In genomic region chr5:43195670-43196265, GRCh38 we compare ENCODE assay signal across 2 cellular contexts.
TF ChIP-seq lines count a peak whose summit lies in the region.

No MANE protein-coding gene starts in this region.

TF ChIP-seq in HEK293, 187 proteins besides CTCF, POLR2A, EP300 and RAD21:
- TF ChIP-seq PRDM1 (tag by site-specific recombination; IDR thresholded peaks at IDR 0.05) (peak; percentile 97), GLIS1 (tag by site-specific recombination; IDR thresholded peaks at IDR 0.05) (no peak)

TF ChIP-seq in GM12878, 131 proteins besides CTCF, POLR2A, EP300 and RAD21:
- no peak for TF ChIP-seq SREBF1 (IDR thresholded peaks at IDR 0.05; ENCODE audit: low read length)
- no peak for TF ChIP-seq NBN (IDR thresholded peaks at IDR 0.05)
- TF ChIP-seq, protein P1, sequence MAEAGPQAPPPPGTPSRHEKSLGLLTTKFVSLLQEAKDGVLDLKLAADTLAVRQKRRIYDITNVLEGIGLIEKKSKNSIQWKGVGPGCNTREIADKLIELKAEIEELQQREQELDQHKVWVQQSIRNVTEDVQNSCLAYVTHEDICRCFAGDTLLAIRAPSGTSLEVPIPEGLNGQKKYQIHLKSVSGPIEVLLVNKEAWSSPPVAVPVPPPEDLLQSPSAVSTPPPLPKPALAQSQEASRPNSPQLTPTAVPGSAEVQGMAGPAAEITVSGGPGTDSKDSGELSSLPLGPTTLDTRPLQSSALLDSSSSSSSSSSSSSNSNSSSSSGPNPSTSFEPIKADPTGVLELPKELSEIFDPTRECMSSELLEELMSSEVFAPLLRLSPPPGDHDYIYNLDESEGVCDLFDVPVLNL (IDR thresholded peaks at IDR 0.05; ENCODE audit: low read depth, low read length), result no peak
- TF ChIP-seq POLR2AphosphoS2 (IDR thresholded peaks at IDR 0.05; ENCODE audit: low read depth, low read length), result no peak
- TF ChIP-seq CUX1 (IDR thresholded peaks at IDR 0.05; ENCODE audit: insufficient replicate concordance, low read depth, low read length), result no peak
- TF ChIP-seq IKZF2 (IDR thresholded peaks at IDR 0.05), result no peak
- TF ChIP-seq YY1 (IDR thresholded peaks at IDR 0.05; ENCODE audit: low read depth, low read length), result no peak
- no peak for TF ChIP-seq FOXK2 (IDR thresholded peaks at IDR 0.05)
- TF ChIP-seq, protein P2, sequence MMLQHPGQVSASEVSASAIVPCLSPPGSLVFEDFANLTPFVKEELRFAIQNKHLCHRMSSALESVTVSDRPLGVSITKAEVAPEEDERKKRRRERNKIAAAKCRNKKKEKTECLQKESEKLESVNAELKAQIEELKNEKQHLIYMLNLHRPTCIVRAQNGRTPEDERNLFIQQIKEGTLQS (IDR thresholded peaks at IDR 0.05; ENCODE audit: borderline replicate concordance, extremely low read depth, low read depth, low read length), result no peak
- TF ChIP-seq TCF12 (IDR thresholded peaks at IDR 0.05; ENCODE audit: low read depth, low read length), result no peak
- TF ChIP-seq NR2F1 (conservative IDR thresholded peaks at IDR 0.05), result no peak
- no peak for TF ChIP-seq DPF2 (IDR thresholded peaks at IDR 0.05)
- no peak for TF ChIP-seq KLF5 (IDR thresholded peaks at IDR 0.05; ENCODE audit: partially characterized antibody)
- TF ChIP-seq PAX5 (IDR thresholded peaks at IDR 0.05; ENCODE audit: borderline replicate concordance, low read depth, low read length), result no peak
- TF ChIP-seq IRF5 (IDR thresholded peaks at IDR 0.05; ENCODE audit: borderline replicate concordance), result no peak
